ENCODE assay signal across 14 cellular contexts in genomic region chr1:169594391-169594790, GRCh38. TPM values are rescaled to one million over a fixed set of nuclear protein-coding genes. Genes with fewer than 3 reads are reported as not detected.
DNase-seq lines count a peak whose midpoint lies in the region; ATAC-seq, FAIRE-seq and TF ChIP-seq lines count a peak whose summit lies in the region.
"Had no signal": no experiment of that assay in that cellular context is flagged by ENCODE, and none has a peak within 500 bp of the region (broad histone marks: within the 10 kb centered on the region; RNA-seq: fewer than 3 reads in every experiment).

No MANE protein-coding gene starts in this region.

- H3K36me3 Mint-ChIP-seq in activated T-helper 17 cell treated with anti-CD3 and anti-CD28 coated beads, Interleukin-2, amount 50 U/mL, for 72 hours (ENCODE audit: low read depth), result no peaks in the 10 kb centered on the region

- WGBS in right lobe of liver (ENCODE audit: insufficient coverage, low coverage, low lambda C conversion rate, missing lambda C conversion rate), result 33% methylated on average over 3 of the region's 3 CpGs

- H3K27me3 ChIP-seq in A673 (replicated peaks; ENCODE audit: insufficient read depth, low read depth, low read length, poor library complexity) (peaks cover 78% of the 10 kb centered on the region), right lobe of liver (no peaks in the 10 kb centered on the region)

- peak overlapping the region; percentile 82 for H3K4me3 Mint-ChIP-seq in activated T-helper 17 cell treated with anti-CD3 and anti-CD28 coated beads, Interleukin-2, amount 50 U/mL, for 72 hours

- ATAC-seq in GM18868 (IDR thresholded peaks at IDR 0.05; ENCODE audit: unreplicated experiment) (peak; percentile 95), HG02884 (IDR thresholded peaks at IDR 0.05; ENCODE audit: unreplicated experiment) (peak; percentile 77), right lobe of liver (no peak), HG03095 (IDR thresholded peaks at IDR 0.05; ENCODE audit: unreplicated experiment) (no peak)
- peak; percentile 95 for ATAC-seq in activated T-helper 17 cell treated with anti-CD3 and anti-CD28 coated beads, Interleukin-2, amount 50 U/mL, for 72 hours (replicated peaks)
- ATAC-seq: sciatic nerve had no signal

- no TSS peak for BruUV-seq in A673 (replicated peaks; lab: Mats Ljungman, UMichigan)

- TF ChIP-seq CTCF in GM12865 (IDR thresholded peaks at IDR 0.05; ENCODE audit: insufficient read depth, low read depth, low read length, missing control alignments) (no peak), A673 (conservative IDR thresholded peaks at IDR 0.05; ENCODE audit: low read depth, low read length) (no peak), right lobe of liver (IDR thresholded peaks at IDR 0.05) (no peak)

- H3K27me3 Mint-ChIP-seq in activated T-helper 17 cell treated with anti-CD3 and anti-CD28 coated beads, Interleukin-2, amount 50 U/mL, for 72 hours, result no peaks in the 10 kb centered on the region

- no peaks in the 10 kb centered on the region for H3K9me3 ChIP-seq in A673 (ENCODE audit: low read depth, low read length, poor library complexity, severe bottlenecking)
- H3K9me3 ChIP-seq in right lobe of liver, result no peaks in the 10 kb centered on the region

- no peak for FAIRE-seq in urothelium cell line (lab: Jason Lieb, UNC)

- H3K4me1 ChIP-seq in A673 (ENCODE audit: insufficient read depth, low read length, poor library complexity, severe bottlenecking), result no peaks in the 10 kb centered on the region
- peaks cover 0 to 4% (median 0%) of the 10 kb centered on the region in 4 donors for H3K4me1 ChIP-seq in right lobe of liver

- CTCF ChIA-PET in A673 (lab: Charles Lee), result no interaction called here

- H3K27ac Mint-ChIP-seq in activated T-helper 17 cell treated with anti-CD3 and anti-CD28 coated beads, Interleukin-2, amount 50 U/mL, for 72 hours, result peak overlapping the region; percentile 87

- POLR2A ChIA-PET in A673 (lab: Charles Lee; ENCODE audit: low non-redundant PET), result no interaction called here

- DNase-seq in GM12865 (ENCODE audit: low read depth) (peak; percentile 69), A673 (ENCODE audit: low spot score) (no peak), urothelium cell line (ENCODE audit: low spot score) (no peak), right lobe of liver (no peak)
- DNase-seq: activated gamma-delta T cell, C1 segment of cervical spinal cord, GF-D8, PC-9 had no signal

- no peak for TF ChIP-seq POLR2A in right lobe of liver (IDR thresholded peaks at IDR 0.05)

- H3K4me3 ChIP-seq in GM12865 (ENCODE audit: low read depth, low read length) (no peak overlapping the region), A673 (ENCODE audit: low read depth, low read length, poor library complexity, severe bottlenecking) (no peak overlapping the region), right lobe of liver (no peak overlapping the region)
- H3K4me3 ChIP-seq: PC-9 had no signal

- intact Hi-C loops in A673 (cut with micrococcal nuclease; ENCODE audit: unreplicated experiment), result no loop called here
- intact Hi-C loops in right lobe of liver (cut with DNase I), result no loop called here

- H3K4me1 Mint-ChIP-seq in activated T-helper 17 cell treated with anti-CD3 and anti-CD28 coated beads, Interleukin-2, amount 50 U/mL, for 72 hours, result peaks cover 36% of the 10 kb centered on the region

- H3K27ac ChIP-seq in A673 (ENCODE audit: low read depth, low read length, poor library complexity, severe bottlenecking), result no peak overlapping the region
- H3K27ac ChIP-seq in right lobe of liver, result no peak overlapping the region
- H3K27ac ChIP-seq: PC-9 had no signal

- H3K36me3 ChIP-seq in A673 (ENCODE audit: insufficient read depth, low read length, poor library complexity, severe bottlenecking) (no peaks in the 10 kb centered on the region), right lobe of liver (no peaks in the 10 kb centered on the region)

- no peaks in the 10 kb centered on the region for H3K9me3 Mint-ChIP-seq in activated T-helper 17 cell treated with anti-CD3 and anti-CD28 coated beads, Interleukin-2, amount 50 U/mL, for 72 hours

RNA-seq across cellular contexts. Expression of gene F5, which starts 8.1 kb away (rescaled TPM):
- total RNA-seq in activated T-helper 17 cell treated with anti-CD3 and anti-CD28 coated beads, Interleukin-2, amount 50 U/mL, for 72 hours, result 100 to 1,000 TPM in 1 of 2 donors, 10 to 100 TPM in 1; 55.2 to 144 TPM
- total RNA-seq in A673 (2021) (not detected in 2 replicates), right lobe of liver (100 to 1,000 TPM; 110 to 279 (median 175) TPM)
- total RNA-seq: M059J, PC-9 had no signal

RNA-seq across cellular contexts. Expression of gene SELP, which starts 35.5 kb away (rescaled TPM):
- under 1 TPM; 0.39 to 0.90 TPM for total RNA-seq in activated T-helper 17 cell treated with anti-CD3 and anti-CD28 coated beads, Interleukin-2, amount 50 U/mL, for 72 hours
- not detected in 2 replicates for total RNA-seq in A673 (2021)
- 1 to 10 TPM in 5 of 6 experiments, under 1 TPM in 1; 0.70 to 2.9 (median 2.5) TPM for total RNA-seq in right lobe of liver
- total RNA-seq: M059J, PC-9 had no signal

Comparison
In these comparisons a context has a peak if more than half of its experiments do, and no peak if none do; other contexts are left out.
1. ATAC-seq: peak in GM18868 (single experiment), HG02884 (single experiment) and activated T-helper 17 cell treated with anti-CD3 and anti-CD28 coated beads, Interleukin-2, amount 50 U/mL, for 72 hours (single experiment); none in right lobe of liver (0 of 4) and HG03095 (single experiment).
2. RNA of gene F5, which starts 8.1 kb away (total RNA-seq): 110 to 279 TPM in right lobe of liver and 55.2 to 144 TPM in activated T-helper 17 cell treated with anti-CD3 and anti-CD28 coated beads, Interleukin-2, amount 50 U/mL, for 72 hours; not detected in A673; every median in the first group is over 10 times any median in the second.